25 cellular contexts compared by ENCODE assay signal in the genomic region with DNA sequence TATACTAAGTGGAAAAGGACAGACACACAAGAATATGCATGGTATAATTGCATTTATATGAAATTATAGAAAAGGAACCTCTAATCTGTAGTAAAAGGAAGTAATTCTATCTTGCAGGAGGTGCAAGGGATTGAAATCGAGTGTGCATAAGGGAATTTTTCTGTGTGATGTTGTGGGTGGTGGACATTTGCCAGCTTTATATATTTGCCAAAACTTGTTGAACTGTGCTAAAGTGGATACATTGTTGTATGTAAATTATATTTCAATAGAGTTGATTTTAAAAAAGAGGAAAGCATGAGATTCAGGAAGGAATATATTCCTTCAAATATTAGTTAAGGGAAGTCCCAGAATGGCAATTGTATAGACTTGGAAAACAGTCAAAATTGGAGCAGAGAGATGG.
"Had no signal": no experiment of that assay in that cellular context is flagged by ENCODE, and none has a peak within 500 bp of the region (broad histone marks: within the 10 kb centered on the region; RNA-seq: fewer than 3 reads in every experiment).

No MANE protein-coding gene starts in this region.

- H3K36me3 ChIP-seq: ovary, sigmoid colon, thoracic aorta, tibial nerve, upper lobe of left lung had no signal

- H3K4me1 Mint-ChIP-seq: central memory CD8-positive, alpha-beta T cell; immature natural killer cell; naive thymus-derived CD8-positive, alpha-beta T cell; nephron progenitor cell; stimulated activated naive B cell treated with anti-CD40 and anti-IgM and Interleukin-4, amounts not matched to agents 10 μg/mL and 1 μg/mL and 100 μg/mL, for 72 hours had no signal

- H3K9me3 ChIP-seq: ovary, psoas muscle, sigmoid colon, thoracic aorta, tibial nerve, upper lobe of left lung had no signal

- H3K27ac Mint-ChIP-seq: effector memory CD8-positive, alpha-beta T cell; immature natural killer cell; naive thymus-derived CD8-positive, alpha-beta T cell; nephron progenitor cell; stimulated activated naive B cell treated with anti-CD40 and anti-IgM and Interleukin-4, amounts not matched to agents 10 μg/mL and 1 μg/mL and 100 μg/mL, for 72 hours; stimulated activated naive CD8-positive, alpha-beta T cell treated with anti-CD3 and anti-CD28 coated beads, Interleukin-15, Interleukin-2, amounts not matched to agents 100 ng/mL and 50 ng/mL, for 24 hours had no signal

- H3K9me3 Mint-ChIP-seq: central memory CD8-positive, alpha-beta T cell; effector memory CD8-positive, alpha-beta T cell; naive thymus-derived CD8-positive, alpha-beta T cell; nephron progenitor cell; stimulated activated naive B cell treated with anti-CD40 and anti-IgM and Interleukin-4, amounts not matched to agents 10 μg/mL and 1 μg/mL and 100 μg/mL, for 72 hours; stimulated activated naive CD8-positive, alpha-beta T cell treated with anti-CD3 and anti-CD28 coated beads, Interleukin-15, Interleukin-2, amounts not matched to agents 100 ng/mL and 50 ng/mL, for 24 hours had no signal

- DNase-seq: cortex of kidney; effector memory CD8-positive, alpha-beta T cell; hypothalamus; immature natural killer cell; mesenchymal stem cell; midbrain; naive thymus-derived CD8-positive, alpha-beta T cell; nephron progenitor cell; nucleus accumbens; ovary; posterior cingulate gyrus; psoas muscle; right cardiac atrium; sigmoid colon; stimulated activated naive B cell treated with anti-CD40 and anti-IgM and Interleukin-4, amounts not matched to agents 10 μg/mL and 1 μg/mL and 100 μg/mL, for 72 hours; upper lobe of left lung had no signal

- H3K27me3 ChIP-seq: ovary, sigmoid colon, tibial nerve, upper lobe of left lung had no signal

- FAIRE-seq: endometrium, frontal cortex, keratinocyte, urothelium cell line had no signal

- H3K4me3 ChIP-seq: lung, ovary, psoas muscle, sigmoid colon, thoracic aorta, tibial nerve, upper lobe of left lung had no signal

- H3K27me3 Mint-ChIP-seq: central memory CD8-positive, alpha-beta T cell; stimulated activated naive B cell treated with anti-CD40 and anti-IgM and Interleukin-4, amounts not matched to agents 10 μg/mL and 1 μg/mL and 100 μg/mL, for 72 hours; stimulated activated naive CD8-positive, alpha-beta T cell treated with anti-CD3 and anti-CD28 coated beads, Interleukin-15, Interleukin-2, amounts not matched to agents 100 ng/mL and 50 ng/mL, for 24 hours had no signal

- H3K27ac ChIP-seq: ovary, psoas muscle, sigmoid colon, thoracic aorta, tibial nerve, upper lobe of left lung had no signal

- H3K36me3 Mint-ChIP-seq: immature natural killer cell; naive thymus-derived CD8-positive, alpha-beta T cell; stimulated activated naive B cell treated with anti-CD40 and anti-IgM and Interleukin-4, amounts not matched to agents 10 μg/mL and 1 μg/mL and 100 μg/mL, for 72 hours had no signal

- H3K4me1 ChIP-seq: psoas muscle, sigmoid colon, tibial nerve, upper lobe of left lung had no signal

- H3K4me3 Mint-ChIP-seq: central memory CD8-positive, alpha-beta T cell; effector memory CD8-positive, alpha-beta T cell; immature natural killer cell; naive thymus-derived CD8-positive, alpha-beta T cell; nephron progenitor cell; stimulated activated naive B cell treated with anti-CD40 and anti-IgM and Interleukin-4, amounts not matched to agents 10 μg/mL and 1 μg/mL and 100 μg/mL, for 72 hours; stimulated activated naive CD8-positive, alpha-beta T cell treated with anti-CD3 and anti-CD28 coated beads, Interleukin-15, Interleukin-2, amounts not matched to agents 100 ng/mL and 50 ng/mL, for 24 hours had no signal
